ENCODE assay signal across 29 cellular contexts in genomic region chr6:47240277-47240890, GRCh38.
"Had no signal": no experiment of that assay in that cellular context is flagged by ENCODE, and none has a peak within 500 bp of the region (broad histone marks: within the 10 kb centered on the region; RNA-seq: fewer than 3 reads in every experiment).

No MANE protein-coding gene starts in this region.

- H3K36me3 ChIP-seq: colonic mucosa, suprapubic skin, tibial artery had no signal

- H2AFZ ChIP-seq: parathyroid adenoma had no signal

- FAIRE-seq: endometrium, frontal cortex had no signal

- H3K4me1 ChIP-seq: psoas muscle, tibial artery had no signal

- H3K4me3 ChIP-seq: body of pancreas, colonic mucosa, psoas muscle, smooth muscle cell, suprapubic skin, tibial artery had no signal

- H3K4me2 ChIP-seq: smooth muscle cell had no signal

- ATAC-seq: activated T-cell treated with anti-CD3 and anti-CD28 coated beads, Interleukin-2, amount 50 U/mL, for 72 hours; body of pancreas; left ventricle myocardium superior; naive thymus-derived CD4-positive, alpha-beta T cell; psoas muscle; stimulated activated memory B cell treated with anti-CD40 and anti-IgM and Interleukin-4, amounts not matched to agents 10 μg/mL and 1 μg/mL and 100 μg/mL, for 72 hours; stimulated activated naive CD8-positive, alpha-beta T cell treated with anti-CD3 and anti-CD28 coated beads, Interleukin-15, amount 100 ng/mL, for 72 hours had no signal

- H3K9ac ChIP-seq: parathyroid adenoma had no signal

- H3K27me3 ChIP-seq: body of pancreas, colonic mucosa, suprapubic skin, tibial artery had no signal

- H3K27ac ChIP-seq: body of pancreas, colonic mucosa, epithelial cell of prostate, parathyroid adenoma, psoas muscle, suprapubic skin, tibial artery had no signal

- H3K9me3 ChIP-seq: body of pancreas, colonic mucosa, psoas muscle, suprapubic skin, tibial artery had no signal

- H3K79me2 ChIP-seq: parathyroid adenoma had no signal

- DNase-seq: activated CD4-positive, alpha-beta T cell treated with anti-CD3 and anti-CD28 coated beads for 4 hours; activated CD4-positive, alpha-beta T cell treated with anti-CD3 and anti-CD28 coated beads, Interleukin-2, amount 50 U/mL, for 4 hours; activated naive CD4-positive, alpha-beta T cell; activated T-cell treated with anti-CD3 and anti-CD28 coated beads for 4 hours; activated T-cell treated with anti-CD3 and anti-CD28 coated beads, Interleukin-2, amount 50 U/mL, for 72 hours; anterior cingulate cortex; body of pancreas; colonic mucosa; effector CD8-positive, alpha-beta T cell; glutamatergic neuron; islet precursor cell; left ventricle myocardium superior; mammary epithelial cell; midbrain; naive thymus-derived CD4-positive, alpha-beta T cell; nucleus accumbens; psoas muscle; stimulated activated CD4-positive, alpha-beta T cell treated with anti-CD3 and anti-CD28 coated beads, Interleukin-1b, Interleukin-23, amount 100 ng/mL, for 48 hours; stimulated activated CD4-positive, alpha-beta T cell treated with anti-CD3 and anti-CD28 coated beads, Interleukin-4, amount 100 ng/mL, for 4 hours; stimulated activated CD8-positive, alpha-beta memory T cell treated with anti-CD3 and anti-CD28 coated beads, Interleukin-4, amount 100 ng/mL, for 48 hours; stimulated activated naive CD8-positive, alpha-beta T cell treated with anti-CD3 and anti-CD28 coated beads, Interleukin-15, amount 100 ng/mL, for 72 hours; tibial artery had no signal
